In the genomic region with DNA sequence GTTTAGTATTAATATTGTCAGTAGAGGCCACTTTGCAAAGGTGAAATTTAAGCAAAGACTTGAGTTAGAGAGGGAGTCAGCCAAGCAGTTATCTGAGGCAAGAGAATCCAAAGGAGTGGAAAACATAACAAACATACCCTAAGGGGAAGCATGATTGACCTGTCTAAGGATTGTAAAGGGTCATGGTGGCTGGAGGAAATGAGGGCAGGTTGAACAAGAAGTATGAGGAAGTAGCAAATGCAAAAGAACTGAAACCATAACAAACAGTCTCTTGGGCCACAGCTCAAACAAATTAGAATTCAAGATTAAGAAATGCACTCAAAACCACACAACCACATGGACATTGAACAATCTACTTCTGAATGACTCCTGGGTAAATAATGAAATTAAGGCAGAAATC, we compare ENCODE assay signal across 22 cellular contexts.
DNase-seq lines count a peak whose midpoint lies in the region; ATAC-seq lines count a peak whose summit lies in the region.
"Had no signal": no experiment of that assay in that cellular context is flagged by ENCODE, and none has a peak within 500 bp of the region (broad histone marks: within the 10 kb centered on the region; RNA-seq: fewer than 3 reads in every experiment).

No MANE protein-coding gene starts in this region.

- no peaks in the 10 kb centered on the region for H3K36me3 Mint-ChIP-seq in stimulated activated naive B cell treated with anti-CD40 and anti-IgM and Interleukin-4, amounts not matched to agents 10 μg/mL and 1 μg/mL and 100 μg/mL, for 72 hours

- H3K4me3 Mint-ChIP-seq in stimulated activated naive B cell treated with anti-CD40 and anti-IgM and Interleukin-4, amounts not matched to agents 10 μg/mL and 1 μg/mL and 100 μg/mL, for 72 hours: no peak overlapping the region
- H3K4me3 Mint-ChIP-seq: CD4-positive, alpha-beta T cell; T-helper 17 cell had no signal

- peaks cover 12 to 21% of the 10 kb centered on the region in 2 donors for H3K9me3 Mint-ChIP-seq in stimulated activated naive B cell treated with anti-CD40 and anti-IgM and Interleukin-4, amounts not matched to agents 10 μg/mL and 1 μg/mL and 100 μg/mL, for 72 hours

- no peak overlapping the region for H3K27ac Mint-ChIP-seq in stimulated activated naive B cell treated with anti-CD40 and anti-IgM and Interleukin-4, amounts not matched to agents 10 μg/mL and 1 μg/mL and 100 μg/mL, for 72 hours
- H3K27ac Mint-ChIP-seq: CD4-positive, alpha-beta T cell; T-helper 17 cell had no signal

- in situ Hi-C loops in Caki2 (cut with HindIII; ENCODE audit: low pct_unique_long_range_greater_than_20kb, low sequenced_read_pairs): no loop called here

- peak; percentile 61 for ATAC-seq in HG03159 (IDR thresholded peaks at IDR 0.05; ENCODE audit: unreplicated experiment)
- no peak for ATAC-seq in stimulated activated naive B cell treated with anti-CD40 and anti-IgM and Interleukin-4, amounts not matched to agents 10 μg/mL and 1 μg/mL and 100 μg/mL, for 72 hours (replicated peaks)
- ATAC-seq: A549, HCT116, K562, T-helper 17 cell had no signal

- DNase-seq in Caki2 (ENCODE audit: low read depth) (peak; percentile 5), OCI-M1 (lab: John Stamatoyannopoulos, UW) (peak; percentile 21), kidney tubule cell (ENCODE audit: low spot score) (peak; percentile 41), NCI-H146 treated with DMSO at 0.1 percent for 48 hours (lab: John Stamatoyannopoulos, UW; ENCODE audit: unreplicated experiment) (no peak), T1000 (lab: John Stamatoyannopoulos, UW) (no peak)
- no peak for DNase-seq in stimulated activated naive B cell treated with anti-CD40 and anti-IgM and Interleukin-4, amounts not matched to agents 10 μg/mL and 1 μg/mL and 100 μg/mL, for 72 hours
- DNase-seq: CD4-positive, alpha-beta T cell; DMS79 treated with DMSO at 0.1 percent for 48 hours; Kasumi-1; NCI-H1048; NCI-H1417; NCI-H1694 treated with DMSO at 0.1 percent for 48 hours; NCI-H2081; NCI-H2227 treated with DMSO at 0.1 percent for 48 hours; NCI-H526 treated with DMSO at 0.1 percent for 48 hours; Right ventricle myocardium superior; RPMI8226; T-helper 17 cell had no signal

- H3K4me1 Mint-ChIP-seq in stimulated activated naive B cell treated with anti-CD40 and anti-IgM and Interleukin-4, amounts not matched to agents 10 μg/mL and 1 μg/mL and 100 μg/mL, for 72 hours: no peaks in the 10 kb centered on the region
- H3K4me1 Mint-ChIP-seq: T-helper 17 cell had no signal

- peaks cover 6 to 16% of the 10 kb centered on the region in 2 donors for H3K27me3 Mint-ChIP-seq in stimulated activated naive B cell treated with anti-CD40 and anti-IgM and Interleukin-4, amounts not matched to agents 10 μg/mL and 1 μg/mL and 100 μg/mL, for 72 hours

Comparison
In these comparisons a context has a peak if more than half of its experiments do, and no peak if none do; other contexts are left out.
1. DNase-seq: peak in Caki2 (single experiment), OCI-M1 (single experiment) and kidney tubule cell (single experiment); none in NCI-H146 treated with DMSO at 0.1 percent for 48 hours (single experiment), T1000 (single experiment) and stimulated activated naive B cell treated with anti-CD40 and anti-IgM and Interleukin-4, amounts not matched to agents 10 μg/mL and 1 μg/mL and 100 μg/mL, for 72 hours (single experiment).